ENCODE assay signal across 7 cellular contexts in the genomic region with DNA sequence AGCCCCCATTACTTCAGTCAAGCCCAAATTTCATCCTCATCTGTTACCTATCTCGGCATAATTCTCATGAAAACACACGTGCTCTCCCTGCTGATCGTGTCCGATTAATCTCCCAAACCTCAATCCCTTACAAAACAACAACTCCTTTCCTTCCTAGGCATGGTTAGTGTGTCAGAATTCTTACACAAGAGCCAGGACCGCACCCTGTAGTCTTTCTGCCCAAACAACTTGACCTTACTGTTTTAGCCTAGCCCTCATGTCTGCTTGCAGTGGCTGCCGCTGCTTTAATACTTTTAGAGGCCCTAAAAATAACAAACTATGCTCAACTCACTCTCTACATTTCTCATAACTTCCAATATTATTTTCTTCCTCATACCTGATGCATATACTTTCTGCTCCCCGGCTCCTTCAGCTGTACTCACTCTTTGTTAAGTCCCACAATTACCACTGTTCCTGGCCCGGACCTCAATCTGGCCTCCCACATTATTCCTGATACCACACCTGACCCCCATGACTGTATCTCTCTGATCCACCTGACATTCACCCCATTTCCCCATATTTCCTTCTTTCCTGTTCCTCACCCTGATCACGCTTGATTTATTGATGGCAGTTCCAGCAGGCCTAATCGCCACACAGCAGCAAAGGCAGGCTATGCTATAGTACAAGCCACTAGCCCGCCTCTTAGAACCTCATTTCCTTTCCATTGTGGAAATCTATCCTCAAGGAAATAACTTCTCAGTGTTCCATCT. TPM values are rescaled to one million over a fixed set of nuclear protein-coding genes. Genes with fewer than 3 reads are reported as not detected.
A peak's percentile ranks its signal among the peaks of the same experiment; 100 is the strongest.
DNase-seq lines count a peak whose midpoint lies in the region; TF ChIP-seq lines count a peak whose summit lies in the region.
"Not testable (repeated sequence)": the region's sequence is repeated elsewhere in the genome, so short reads cannot be mapped to it uniquely, and the experiment has no call there.

No MANE protein-coding gene starts in this region.

- not testable (repeated sequence) for H3K27me3 Mint-ChIP-seq in HFFc6 (ENCODE audit: insufficient read depth); activated T-cell treated with anti-CD3 and anti-CD28 coated beads, Interleukin-2, amount 50 U/mL, for 24 hours; activated naive CD8-positive, alpha-beta T cell treated with anti-CD3 and anti-CD28 coated beads for 36 hours; endodermal cell (ENCODE audit: insufficient read depth); type B pancreatic cell

- not testable (repeated sequence) for H3K36me3 ChIP-seq in endodermal cell (ENCODE audit: control insufficient read depth, insufficient read depth, low read length); left ventricle myocardium inferior; neutrophil

- peaks cover 49% of the 10 kb centered on the region for H3K4me1 Mint-ChIP-seq in HFFc6 (ENCODE audit: low read depth)
- peaks cover 87% of the 10 kb centered on the region for H3K4me1 Mint-ChIP-seq in activated T-cell treated with anti-CD3 and anti-CD28 coated beads, Interleukin-2, amount 50 U/mL, for 24 hours (ENCODE audit: low read depth)
- H3K4me1 Mint-ChIP-seq in activated naive CD8-positive, alpha-beta T cell treated with anti-CD3 and anti-CD28 coated beads for 36 hours: peaks cover 72% of the 10 kb centered on the region
- H3K4me1 Mint-ChIP-seq in endodermal cell: peaks cover 64% of the 10 kb centered on the region
- H3K4me1 Mint-ChIP-seq in type B pancreatic cell (ENCODE audit: unreplicated experiment): peaks cover 22% of the 10 kb centered on the region

- not testable (repeated sequence) for H3K4me3 Mint-ChIP-seq in HFFc6; activated T-cell treated with anti-CD3 and anti-CD28 coated beads, Interleukin-2, amount 50 U/mL, for 24 hours; activated naive CD8-positive, alpha-beta T cell treated with anti-CD3 and anti-CD28 coated beads for 36 hours; endodermal cell; type B pancreatic cell

- not testable (repeated sequence) for H3K9me3 Mint-ChIP-seq in HFFc6; activated T-cell treated with anti-CD3 and anti-CD28 coated beads, Interleukin-2, amount 50 U/mL, for 24 hours; activated naive CD8-positive, alpha-beta T cell treated with anti-CD3 and anti-CD28 coated beads for 36 hours; type B pancreatic cell
- peaks cover 14% of the 10 kb centered on the region for H3K9me3 Mint-ChIP-seq in endodermal cell

- not testable (repeated sequence) for DNase-seq in HFFc6; activated T-cell treated with anti-CD3 and anti-CD28 coated beads, Interleukin-2, amount 50 U/mL, for 24 hours; activated naive CD8-positive, alpha-beta T cell treated with anti-CD3 and anti-CD28 coated beads for 36 hours; endodermal cell; left ventricle myocardium inferior; type B pancreatic cell (ENCODE audit: extremely low spot score, unreplicated experiment)

- not testable (repeated sequence) for H3K27me3 ChIP-seq in endodermal cell (ENCODE audit: control insufficient read depth, insufficient read depth, low read length, poor library complexity, severe bottlenecking); left ventricle myocardium inferior (ENCODE audit: low read depth); neutrophil

- not testable (repeated sequence) for H3K36me3 Mint-ChIP-seq in HFFc6 (ENCODE audit: low read depth); type B pancreatic cell
- H3K36me3 Mint-ChIP-seq in activated T-cell treated with anti-CD3 and anti-CD28 coated beads, Interleukin-2, amount 50 U/mL, for 24 hours (ENCODE audit: low read depth): peaks cover 32% of the 10 kb centered on the region
- H3K36me3 Mint-ChIP-seq in activated naive CD8-positive, alpha-beta T cell treated with anti-CD3 and anti-CD28 coated beads for 36 hours: peaks cover 16% of the 10 kb centered on the region
- H3K36me3 Mint-ChIP-seq in endodermal cell (ENCODE audit: low read depth): peaks cover 16% of the 10 kb centered on the region

- not testable (repeated sequence) for H3K9ac ChIP-seq in endodermal cell (ENCODE audit: extremely low read depth, low read length, poor library complexity, severe bottlenecking)

- not testable (repeated sequence) for H3K9me3 ChIP-seq in endodermal cell (ENCODE audit: control insufficient read depth, low read length); left ventricle myocardium inferior (replicated peaks); neutrophil

- intact Hi-C loops in left ventricle myocardium inferior (cut with micrococcal nuclease): not testable (repeated sequence)

- not testable (repeated sequence) for H3K4me3 ChIP-seq in endodermal cell (ENCODE audit: low read length); left ventricle myocardium inferior; neutrophil (ENCODE audit: low read depth in 1 of 2, low read length in 1 of 2)

- WGBS in endodermal cell (ENCODE audit: insufficient coverage in 1 of 2, insufficient read length in 1 of 2), 2 experiments: 94 to 100% methylated on average over 3 to 9 of the region's 11 CpGs

- H3K27ac Mint-ChIP-seq in HFFc6 (peak overlapping the region; percentile 18; the same call in 1 of the 2 replicates), endodermal cell (peak overlapping the region; percentile 11), type B pancreatic cell (peak overlapping the region; percentile 60)
- peak overlapping the region; percentile 51 for H3K27ac Mint-ChIP-seq in activated T-cell treated with anti-CD3 and anti-CD28 coated beads, Interleukin-2, amount 50 U/mL, for 24 hours
- H3K27ac Mint-ChIP-seq in activated naive CD8-positive, alpha-beta T cell treated with anti-CD3 and anti-CD28 coated beads for 36 hours: peak overlapping the region; percentile 49

- H3K4me1 ChIP-seq in endodermal cell (ENCODE audit: control insufficient read depth, insufficient read depth, low read length): not testable (repeated sequence)
- peaks cover 48% of the 10 kb centered on the region for H3K4me1 ChIP-seq in left ventricle myocardium inferior
- peaks cover 43 to 45% of the 10 kb centered on the region in 2 experiments for H3K4me1 ChIP-seq in neutrophil (ENCODE audit: control insufficient read depth in 1 of 2, insufficient read depth in 1 of 2, low read depth in 1 of 2, low read length in 1 of 2)

- TF ChIP-seq CTCF in HFFc6 (IDR thresholded peaks at IDR 0.05); endodermal cell (conservative IDR thresholded peaks at IDR 0.05); left ventricle myocardium inferior (IDR thresholded peaks at IDR 0.05; ENCODE audit: borderline replicate concordance); neutrophil (IDR thresholded peaks at IDR 0.05); type B pancreatic cell (conservative IDR thresholded peaks at IDR 0.05): not testable (repeated sequence)

- H3K27ac ChIP-seq in endodermal cell (ENCODE audit: low read depth, low read length): not testable (repeated sequence)
- H3K27ac ChIP-seq in left ventricle myocardium inferior (replicated peaks): peak overlapping the region; percentile 56
- H3K27ac ChIP-seq in neutrophil: peak overlapping the region; percentile 72

RNA-seq across cellular contexts. Expression of gene GGA3, which starts 5.3 kb away (rescaled TPM):
- 10 to 100 TPM; 23.2 to 26.5 (median 24.2) TPM for total RNA-seq in HFFc6 (2021; fragmentation: NEBNext Ultra II Directional; extraction: Animal tissue kit (Norgen Biotek cat#: 25700))
- 10 to 100 TPM; 63.7 to 72.0 TPM for total RNA-seq in activated naive CD8-positive, alpha-beta T cell treated with anti-CD3 and anti-CD28 coated beads for 36 hours
- 10 to 100 TPM; 64.9 to 73.2 TPM for total RNA-seq in endodermal cell
- polyA plus RNA-seq in endodermal cell (2013, experiment 1 of 2): 53.1 TPM
- 41.4 TPM for polyA plus RNA-seq in endodermal cell (2013, experiment 2 of 2)
- 18.8 TPM for total RNA-seq in left ventricle myocardium inferior
- total RNA-seq in type B pancreatic cell (ENCODE audit: low replicate concordance): 49.7 and 64.4 TPM in 2 replicates

RNA-seq across cellular contexts. Expression of gene MRPS7, which starts 5.6 kb away (rescaled TPM):
- 10 to 100 TPM; 58.2 to 64.7 (median 60.2) TPM for total RNA-seq in HFFc6 (2021; fragmentation: NEBNext Ultra II Directional; extraction: Animal tissue kit (Norgen Biotek cat#: 25700))
- total RNA-seq in activated naive CD8-positive, alpha-beta T cell treated with anti-CD3 and anti-CD28 coated beads for 36 hours: 10 to 100 TPM; 93.5 to 96.9 TPM
- total RNA-seq in endodermal cell (10 to 100 TPM; 81.0 to 82.5 TPM), left ventricle myocardium inferior (115 TPM), type B pancreatic cell (ENCODE audit: low replicate concordance) (67.0 and 70.9 TPM in 2 replicates)
- 93.0 TPM for polyA plus RNA-seq in endodermal cell (2013, experiment 1 of 2)
- polyA plus RNA-seq in endodermal cell (2013, experiment 2 of 2): 81.6 TPM

RNA-seq across cellular contexts. Expression of gene MIF4GD, which starts 14.9 kb away (rescaled TPM):
- 10 to 100 TPM in 3 of 6 experiments, 1 to 10 TPM in 3; 8.8 to 10.8 (median 10.0) TPM for total RNA-seq in HFFc6 (2021; fragmentation: NEBNext Ultra II Directional; extraction: Animal tissue kit (Norgen Biotek cat#: 25700))
- 10 to 100 TPM; 35.3 to 38.1 TPM for total RNA-seq in activated naive CD8-positive, alpha-beta T cell treated with anti-CD3 and anti-CD28 coated beads for 36 hours
- total RNA-seq in endodermal cell (10 to 100 TPM; 17.9 to 28.6 TPM), left ventricle myocardium inferior (11.9 TPM), type B pancreatic cell (ENCODE audit: low replicate concordance) (11.9 and 16.6 TPM in 2 replicates)
- polyA plus RNA-seq in endodermal cell (2013, experiment 1 of 2): 22.2 TPM
- polyA plus RNA-seq in endodermal cell (2013, experiment 2 of 2): 20.2 TPM

RNA-seq across cellular contexts. Expression of gene SLC25A19, which starts 33.1 kb away (rescaled TPM):
- total RNA-seq in HFFc6 (2021; fragmentation: NEBNext Ultra II Directional; extraction: Animal tissue kit (Norgen Biotek cat#: 25700)): 10 to 100 TPM in 1 of 6 experiments, 1 to 10 TPM in 5; 5.7 to 14.6 (median 7.1) TPM
- 100 to 1,000 TPM; 103 to 107 TPM for total RNA-seq in activated naive CD8-positive, alpha-beta T cell treated with anti-CD3 and anti-CD28 coated beads for 36 hours
- total RNA-seq in endodermal cell (10 to 100 TPM; 10.6 to 10.7 TPM), left ventricle myocardium inferior (16.0 TPM), type B pancreatic cell (ENCODE audit: low replicate concordance) (17.0 and 17.8 TPM in 2 replicates)
- polyA plus RNA-seq in endodermal cell (2013, experiment 1 of 2): 7.9 TPM
- 6.2 TPM for polyA plus RNA-seq in endodermal cell (2013, experiment 2 of 2)

RNA-seq across cellular contexts. Expression of gene NUP85, which starts 50.6 kb away (rescaled TPM):
- total RNA-seq in HFFc6 (2021; fragmentation: NEBNext Ultra II Directional; extraction: Animal tissue kit (Norgen Biotek cat#: 25700)): 10 to 100 TPM; 38.0 to 47.8 (median 43.1) TPM
- 100 to 1,000 TPM; 134 to 137 TPM for total RNA-seq in activated naive CD8-positive, alpha-beta T cell treated with anti-CD3 and anti-CD28 coated beads for 36 hours
- total RNA-seq in endodermal cell: 100 to 1,000 TPM; 105 to 117 TPM
- polyA plus RNA-seq in endodermal cell (2013, experiment 1 of 2): 61.6 TPM
- 57.0 TPM for polyA plus RNA-seq in endodermal cell (2013, experiment 2 of 2)
- total RNA-seq in left ventricle myocardium inferior: 21.2 TPM
- 63.3 and 84.1 TPM in 2 replicates for total RNA-seq in type B pancreatic cell (ENCODE audit: low replicate concordance)
